Comparison of ENCODE assay signal across 8 cellular contexts in genomic region chr5:133423618-133424282, GRCh38.
DNase-seq lines count a peak whose midpoint lies in the region; ATAC-seq and TF ChIP-seq lines count a peak whose summit lies in the region.

No MANE protein-coding gene starts in this region.

- H3K4me3 Mint-ChIP-seq in naive thymus-derived CD8-positive, alpha-beta T cell = no peak overlapping the region

- no peaks in the 10 kb centered on the region for H3K9me3 Mint-ChIP-seq in naive thymus-derived CD8-positive, alpha-beta T cell

- peak overlapping the region; percentile 17 for H3K27ac ChIP-seq in epithelial cell of prostate

- no peak overlapping the region for H3K4me3 ChIP-seq in HFF-Myc (replicated peaks; ENCODE audit: low read depth, low read length)

- peak overlapping the region in 2 of 10 donors; percentile 42 for H3K27ac Mint-ChIP-seq in naive thymus-derived CD8-positive, alpha-beta T cell

- H3K4me1 Mint-ChIP-seq in naive thymus-derived CD8-positive, alpha-beta T cell = peaks cover 4 to 10% (median 8%) of the 10 kb centered on the region in 4 donors

- peak; percentile 70 to 80 for ATAC-seq in naive thymus-derived CD8-positive, alpha-beta T cell

- TF ChIP-seq CTCF in GM12872 (IDR thresholded peaks at IDR 0.05; ENCODE audit: insufficient read depth, low read depth, low read length) (peak; percentile 93), HFF-Myc (IDR thresholded peaks at IDR 0.05; ENCODE audit: low read depth, low read length, missing control alignments) (peak; percentile 88)

- POLR2A ChIA-PET in naive thymus-derived CD8-positive, alpha-beta T cell (lab: Charles Lee) = no interaction called here

- H3K36me3 Mint-ChIP-seq in naive thymus-derived CD8-positive, alpha-beta T cell = no peaks in the 10 kb centered on the region

- peaks cover 2 to 25% (median 10%) of the 10 kb centered on the region in 5 donors for H3K27me3 Mint-ChIP-seq in naive thymus-derived CD8-positive, alpha-beta T cell

- DNase-seq in HFF-Myc (ENCODE audit: extremely low read depth, low read depth) (peak; percentile 14), NCI-H446 treated with DMSO at 0.1 percent for 48 hours (lab: John Stamatoyannopoulos, UW) (peak; percentile 2), epithelial cell of prostate (ENCODE audit: low read depth, low spot score) (peak; percentile 57), epidermal melanocyte (ENCODE audit: insufficient read length, low spot score) (no peak)
- DNase-seq in activated CD8-positive, alpha-beta memory T cell treated with anti-CD3 and anti-CD28 coated beads for 24 hours = peak; percentile 89
- peak; percentile 33 to 79 (median 55) for DNase-seq in naive thymus-derived CD8-positive, alpha-beta T cell
- peak in 5 of 6 experiments; percentile 28 to 57 (median 37) for DNase-seq in stimulated activated naive CD4-positive, alpha-beta T cell (lab: John Stamatoyannopoulos, UW)
